Comparison of ENCODE assay signal across 13 cellular contexts in the genomic region with DNA sequence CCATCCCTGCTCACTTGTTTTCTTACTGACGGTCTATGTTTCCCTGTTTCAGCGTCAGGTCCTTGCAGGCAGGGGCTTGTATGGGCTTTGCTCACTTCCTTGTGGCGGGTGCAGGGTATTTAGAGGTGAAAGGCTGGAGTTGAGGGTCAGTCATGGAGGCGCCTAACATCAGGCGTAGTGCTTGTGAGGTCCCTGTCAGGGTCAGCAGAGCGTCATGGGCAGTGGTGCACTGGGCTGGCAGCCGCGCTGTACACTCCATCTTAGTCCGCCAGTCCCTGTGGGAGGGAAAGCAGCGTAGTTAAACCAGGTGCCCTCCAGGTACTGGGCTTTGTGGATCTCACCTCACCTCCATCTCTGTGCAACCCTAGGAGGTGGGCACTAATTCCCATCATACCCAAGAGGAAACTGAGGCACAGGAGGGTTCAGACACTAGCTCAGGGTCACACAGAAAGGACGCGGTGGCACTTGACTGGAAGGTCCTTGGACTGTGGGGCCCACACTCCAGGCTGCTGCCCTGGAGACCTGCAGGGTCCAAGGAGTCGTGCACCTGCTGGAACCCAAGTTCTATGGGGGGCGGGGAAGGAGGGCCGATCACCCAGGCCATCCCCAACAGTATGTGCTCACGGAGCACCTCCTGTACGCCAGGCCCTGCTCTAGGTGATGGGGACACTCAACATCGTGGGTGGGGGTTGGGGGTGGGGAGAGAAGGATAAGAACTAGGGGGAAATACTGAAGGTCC. TPM values are rescaled to one million over a fixed set of nuclear protein-coding genes. Genes with fewer than 3 reads are reported as not detected.
A peak's percentile ranks its signal among the peaks of the same experiment; 100 is the strongest.
DNase-seq lines count a peak whose midpoint lies in the region; ATAC-seq and TF ChIP-seq lines count a peak whose summit lies in the region.
"Had no signal": no experiment of that assay in that cellular context is flagged by ENCODE, and none has a peak within 500 bp of the region (broad histone marks: within the 10 kb centered on the region; RNA-seq: fewer than 3 reads in every experiment).

No MANE protein-coding gene starts in this region.

- peaks cover 38% of the 10 kb centered on the region for H3K36me3 Mint-ChIP-seq in activated naive CD4-positive, alpha-beta T cell treated with anti-CD3 and anti-CD28 coated beads for 36 hours (ENCODE audit: low read depth)
- H3K36me3 Mint-ChIP-seq in activated CD4-positive, alpha-beta memory T cell treated with anti-CD3 and anti-CD28 coated beads for 36 hours = peaks cover 57% of the 10 kb centered on the region

- TF ChIP-seq CTCF in left lung (IDR thresholded peaks at IDR 0.05) (no peak), stomach (IDR thresholded peaks at IDR 0.05) (no peak), GM13976 (IDR thresholded peaks at IDR 0.05; ENCODE audit: borderline replicate concordance, control extremely low read depth, extremely low read depth, insufficient read depth, missing control alignments) (no peak)

- TF ChIP-seq POLR2A in stomach (IDR thresholded peaks at IDR 0.05) = no peak

- DNase-seq in activated naive CD4-positive, alpha-beta T cell treated with anti-CD3 and anti-CD28 coated beads for 36 hours = no peak
- DNase-seq in activated naive CD4-positive, alpha-beta T cell treated with anti-CD3 and anti-CD28 coated beads, Interleukin-2, amount 50 U/mL, for 16 hours = no peak
- DNase-seq in activated CD4-positive, alpha-beta memory T cell treated with anti-CD3 and anti-CD28 coated beads for 36 hours = no peak
- no peak for DNase-seq in left lung
- DNase-seq in stomach = no peak
- no peak for DNase-seq in GM13976 (ENCODE audit: low spot score)
- no peak for DNase-seq in effector memory CD4-positive, alpha-beta T cell
- DNase-seq: activated CD8-positive, alpha-beta memory T cell treated with anti-CD3 and anti-CD28 coated beads for 24 hours; esophagus squamous epithelium; HCEC 1CT; NCI-H187; T-helper 9 cell had no signal

- no peak for ATAC-seq in left lung
- ATAC-seq in HG03521 (IDR thresholded peaks at IDR 0.05; ENCODE audit: unreplicated experiment) = no peak

- H3K4me1 ChIP-seq in left lung = peaks cover 45 to 88% of the 10 kb centered on the region in 2 donors
- H3K4me1 ChIP-seq in stomach = peaks cover 52 to 80% (median 72%) of the 10 kb centered on the region in 4 donors
- H3K4me1 ChIP-seq in effector memory CD4-positive, alpha-beta T cell (ENCODE audit: control insufficient read depth, insufficient read depth, low read length, poor library complexity, severe bottlenecking) = peaks cover 39% of the 10 kb centered on the region

- intact Hi-C loops in activated naive CD4-positive, alpha-beta T cell treated with anti-CD3 and anti-CD28 coated beads for 36 hours (cut with micrococcal nuclease) = loop anchor here (5.0 kb wide), 2 partner anchors 77 to 327 kb away; a partner anchor contains a TSS
- intact Hi-C loops in activated CD4-positive, alpha-beta memory T cell treated with anti-CD3 and anti-CD28 coated beads for 36 hours (cut with micrococcal nuclease) = loop anchor here (5.0 kb wide), 1 partner anchor 272 kb away; a partner anchor contains a TSS
- intact Hi-C loops in left lung (cut with DNase I) (no loop called here), stomach (cut with DNase I; ENCODE audit: low total_unique reads) (no loop called here)

- POLR2A ChIA-PET in activated CD4-positive, alpha-beta memory T cell treated with anti-CD3 and anti-CD28 coated beads for 36 hours (lab: Charles Lee) = no interaction called here

- H3K27ac Mint-ChIP-seq in activated naive CD4-positive, alpha-beta T cell treated with anti-CD3 and anti-CD28 coated beads for 36 hours = peak overlapping the region; percentile 50
- peak overlapping the region; percentile 71 for H3K27ac Mint-ChIP-seq in activated CD4-positive, alpha-beta memory T cell treated with anti-CD3 and anti-CD28 coated beads for 36 hours

- H3K4me3 Mint-ChIP-seq in activated naive CD4-positive, alpha-beta T cell treated with anti-CD3 and anti-CD28 coated beads for 36 hours = no peak overlapping the region
- no peak overlapping the region for H3K4me3 Mint-ChIP-seq in activated CD4-positive, alpha-beta memory T cell treated with anti-CD3 and anti-CD28 coated beads for 36 hours

- no peaks in the 10 kb centered on the region for H3K27me3 Mint-ChIP-seq in activated naive CD4-positive, alpha-beta T cell treated with anti-CD3 and anti-CD28 coated beads for 36 hours (ENCODE audit: low read depth)
- no peaks in the 10 kb centered on the region for H3K27me3 Mint-ChIP-seq in activated CD4-positive, alpha-beta memory T cell treated with anti-CD3 and anti-CD28 coated beads for 36 hours

- H3K36me3 ChIP-seq in left lung = peaks cover 0 to 44% of the 10 kb centered on the region in 2 donors
- H3K36me3 ChIP-seq in stomach = peaks cover 8 to 35% (median 20%) of the 10 kb centered on the region in 4 donors
- H3K36me3 ChIP-seq in effector memory CD4-positive, alpha-beta T cell (ENCODE audit: control insufficient read depth, insufficient read depth, low read length) = peaks cover 22% of the 10 kb centered on the region

- no peak for TF ChIP-seq EP300 in stomach (IDR thresholded peaks at IDR 0.05)

- CTCF ChIA-PET in activated naive CD4-positive, alpha-beta T cell treated with anti-CD3 and anti-CD28 coated beads for 36 hours (lab: Charles Lee) = interaction anchor here (0.6 to 4.6 kb wide), 2 partner anchors 12 to 31 kb away, joined by 4 to 25 read pairs; no protein-coding TSS in a partner anchor
- CTCF ChIA-PET in activated CD4-positive, alpha-beta memory T cell treated with anti-CD3 and anti-CD28 coated beads for 36 hours (lab: Charles Lee) = interaction anchor here (1.1 to 10.9 kb wide), 3 partner anchors 32 to 41 kb away, joined by 3 to 175 read pairs (median 15); no protein-coding TSS in a partner anchor

- H3K27me3 ChIP-seq in left lung = no peaks in the 10 kb centered on the region
- H3K27me3 ChIP-seq in stomach = no peaks in the 10 kb centered on the region
- no peaks in the 10 kb centered on the region for H3K27me3 ChIP-seq in effector memory CD4-positive, alpha-beta T cell (replicated peaks; ENCODE audit: control insufficient read depth, insufficient read depth, low read length, poor library complexity, severe bottlenecking)

- peaks cover 52% of the 10 kb centered on the region for H3K4me1 Mint-ChIP-seq in activated naive CD4-positive, alpha-beta T cell treated with anti-CD3 and anti-CD28 coated beads for 36 hours (ENCODE audit: low read depth)
- H3K4me1 Mint-ChIP-seq in activated CD4-positive, alpha-beta memory T cell treated with anti-CD3 and anti-CD28 coated beads for 36 hours (ENCODE audit: low read depth) = peaks cover 54% of the 10 kb centered on the region

- in situ Hi-C loops in GM13976 (cut with MboI; ENCODE audit: low sequenced_read_pairs, unreplicated experiment) = no loop called here

- H3K4me3 ChIP-seq in left lung (peak overlapping the region in 1 of 2 donors; percentile 84), stomach (no peak overlapping the region)
- H3K4me3 ChIP-seq in effector memory CD4-positive, alpha-beta T cell (ENCODE audit: insufficient read depth, low read depth, low read length, poor library complexity, severe bottlenecking) = no peak overlapping the region
- H3K4me3 ChIP-seq: esophagus squamous epithelium had no signal

- H3K9me3 ChIP-seq in left lung (no peaks in the 10 kb centered on the region), stomach (no peaks in the 10 kb centered on the region)
- H3K9me3 ChIP-seq in effector memory CD4-positive, alpha-beta T cell (ENCODE audit: control insufficient read depth, low read length) = no peaks in the 10 kb centered on the region
- H3K9me3 ChIP-seq: esophagus squamous epithelium had no signal

- H3K9me3 Mint-ChIP-seq in activated naive CD4-positive, alpha-beta T cell treated with anti-CD3 and anti-CD28 coated beads for 36 hours = no peaks in the 10 kb centered on the region
- no peaks in the 10 kb centered on the region for H3K9me3 Mint-ChIP-seq in activated CD4-positive, alpha-beta memory T cell treated with anti-CD3 and anti-CD28 coated beads for 36 hours

- peak overlapping the region; percentile 73 to 97 for H3K27ac ChIP-seq in left lung
- peak overlapping the region; percentile 6 to 99 (median 59) for H3K27ac ChIP-seq in stomach
- H3K27ac ChIP-seq in effector memory CD4-positive, alpha-beta T cell (ENCODE audit: insufficient read depth, low read length, poor library complexity, severe bottlenecking) = no peak overlapping the region

- WGBS in stomach, 5 donors = 78 to 95% (median 87%) methylated on average over 11 to 18 of the region's 18 CpGs

RNA-seq across cellular contexts. Expression of a gene that starts 4.6 kb away (rescaled TPM):
- 100 to 1,000 TPM; 117 to 125 TPM for total RNA-seq in activated naive CD4-positive, alpha-beta T cell treated with anti-CD3 and anti-CD28 coated beads for 36 hours
- 100 to 1,000 TPM; 204 to 223 TPM for total RNA-seq in activated CD4-positive, alpha-beta memory T cell treated with anti-CD3 and anti-CD28 coated beads for 36 hours
- total RNA-seq in left lung = 100 to 1,000 TPM; 116 to 137 TPM
- total RNA-seq in stomach = 10 to 100 TPM; 39.7 to 74.1 (median 48.1) TPM
- polyA plus RNA-seq in stomach = 10 to 100 TPM; 29.8 to 52.2 (median 34.4) TPM

RNA-seq across cellular contexts. Expression of a gene that starts 25.6 kb away (rescaled TPM):
- total RNA-seq in activated naive CD4-positive, alpha-beta T cell treated with anti-CD3 and anti-CD28 coated beads for 36 hours = under 1 TPM; 0.83 to 0.89 TPM
- total RNA-seq in activated CD4-positive, alpha-beta memory T cell treated with anti-CD3 and anti-CD28 coated beads for 36 hours = 1 to 10 TPM; 1.1 to 1.6 TPM
- 1 to 10 TPM; 7.7 to 9.7 TPM for total RNA-seq in left lung
- 10 to 100 TPM in 1 of 5 donors, 1 to 10 TPM in 3, not detected in 1; 1.3 to 36.6 (median 3.5) TPM for total RNA-seq in stomach
- 1 to 10 TPM; 3.7 to 8.6 (median 6.1) TPM for polyA plus RNA-seq in stomach

RNA-seq across cellular contexts. Expression of a gene that starts 36.8 kb away (rescaled TPM):
- not detected for total RNA-seq in activated naive CD4-positive, alpha-beta T cell treated with anti-CD3 and anti-CD28 coated beads for 36 hours
- total RNA-seq in activated CD4-positive, alpha-beta memory T cell treated with anti-CD3 and anti-CD28 coated beads for 36 hours = under 1 TPM in 1 of 2 experiments, not detected in 1; 0.21 TPM
- total RNA-seq in left lung = 10 to 100 TPM; 16.8 to 40.3 TPM
- 10 to 100 TPM in 4 of 5 donors, not detected in 1; 14.7 to 45.2 (median 21.9) TPM for total RNA-seq in stomach
- polyA plus RNA-seq in stomach = 10 to 100 TPM; 19.2 to 39.4 (median 33.7) TPM

RNA-seq across cellular contexts. Expression of a gene that starts 40.7 kb away (rescaled TPM):
- 1 to 10 TPM; 3.1 to 3.5 TPM for total RNA-seq in activated naive CD4-positive, alpha-beta T cell treated with anti-CD3 and anti-CD28 coated beads for 36 hours
- 1 to 10 TPM; 6.4 to 6.9 TPM for total RNA-seq in activated CD4-positive, alpha-beta memory T cell treated with anti-CD3 and anti-CD28 coated beads for 36 hours
- total RNA-seq in left lung (1 to 10 TPM; 8.5 to 9.9 TPM), stomach (10 to 100 TPM in 2 of 5 donors, 1 to 10 TPM in 2, under 1 TPM in 1; 0.87 to 14.3 (median 8.4) TPM)
- polyA plus RNA-seq in stomach = 1 to 10 TPM in 1 of 3 donors, under 1 TPM in 2; 0.78 to 1.4 (median 0.87) TPM

Comparison
In these comparisons a context has a peak if more than half of its experiments do, and no peak if none do; other contexts are left out.
1. intact Hi-C loops: an anchor here in activated naive CD4-positive, alpha-beta T cell treated with anti-CD3 and anti-CD28 coated beads for 36 hours (5.0 kb wide) and activated CD4-positive, alpha-beta memory T cell treated with anti-CD3 and anti-CD28 coated beads for 36 hours (5.0 kb wide); none called in left lung and stomach.